8 cellular contexts compared by ENCODE assay signal in the genomic region with DNA sequence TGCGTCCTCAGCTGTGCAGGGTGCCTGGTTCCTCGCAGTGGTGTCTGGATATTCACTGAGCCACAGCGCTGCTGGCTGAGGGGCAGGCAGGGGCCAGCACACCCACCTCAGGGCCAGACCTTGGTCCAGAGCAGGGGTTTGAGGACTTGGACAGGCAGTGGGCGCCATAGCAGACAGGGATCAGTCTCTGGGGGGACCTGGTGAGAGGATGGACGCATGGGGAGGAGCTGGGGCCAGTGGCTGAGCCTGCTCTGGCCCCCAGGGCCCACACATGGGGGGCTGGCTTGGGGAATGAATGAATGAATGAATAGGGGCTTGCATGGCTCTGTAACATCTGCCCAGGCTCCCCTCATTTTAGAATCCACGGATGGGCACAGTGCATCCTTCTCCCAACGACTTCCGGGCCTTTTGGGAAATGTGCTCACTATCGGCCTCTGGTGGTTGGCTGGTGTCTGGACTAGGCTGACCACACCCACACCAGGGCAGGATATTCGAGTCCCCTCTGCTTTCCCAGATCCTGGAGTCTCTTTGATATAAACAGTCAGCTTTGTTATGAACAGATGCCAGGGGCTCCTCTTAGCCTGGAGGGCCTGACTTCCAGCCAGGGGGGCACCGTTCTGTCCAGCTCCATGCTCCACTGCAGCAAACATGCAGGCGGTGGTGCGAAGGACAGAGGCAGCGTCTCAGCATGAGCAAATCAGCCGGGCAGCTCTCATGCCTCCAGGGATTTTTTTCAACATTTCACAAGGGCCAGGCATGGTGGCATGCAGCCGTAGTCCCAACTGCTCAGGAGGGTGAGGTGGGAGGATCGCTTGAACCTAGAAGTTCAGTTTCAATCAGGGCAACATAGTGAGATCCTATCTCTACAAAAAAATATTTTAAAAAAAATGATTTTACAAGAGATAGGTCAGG.
DNase-seq lines count a peak whose midpoint lies in the region; ATAC-seq and TF ChIP-seq lines count a peak whose summit lies in the region.

No MANE protein-coding gene starts in this region.

- H3K27ac Mint-ChIP-seq in Caco-2 (ENCODE audit: unreplicated experiment) (no peak overlapping the region), glutamatergic neuron (ENCODE audit: unreplicated experiment) (peak overlapping the region; percentile 17)

- H3K36me3 Mint-ChIP-seq in Caco-2 (ENCODE audit: insufficient read depth, unreplicated experiment) (peaks cover 26% of the 10 kb centered on the region), glutamatergic neuron (ENCODE audit: unreplicated experiment) (no peaks in the 10 kb centered on the region)

- CTCF ChIA-PET in Caco-2 (lab: Charles Lee) (interaction anchor here (0.9 kb wide), 1 partner anchor 194 kb away, joined by 4 read pairs; no protein-coding TSS in a partner anchor), OCI-LY7 (lab: Charles Lee; ENCODE audit: unreplicated experiment) (no interaction called here)

- no TSS peak for BruUV-seq in Caco-2 (replicated peaks; lab: Mats Ljungman, UMichigan)
- BruUV-seq in OCI-LY7 (replicated peaks; lab: Mats Ljungman, UMichigan) = no TSS peak

- H4K20me1 ChIP-seq in OCI-LY7 (ENCODE audit: insufficient read depth, low read length) = no peaks in the 10 kb centered on the region

- POLR2A ChIA-PET in Caco-2 (lab: Charles Lee) (no interaction called here), OCI-LY7 (lab: Charles Lee) (interaction anchor here (0.5 kb wide), 1 partner anchor 683 kb away, joined by 3 read pairs; no protein-coding TSS in a partner anchor)

- H3K9me3 Mint-ChIP-seq in Caco-2 (ENCODE audit: unreplicated experiment) (no peaks in the 10 kb centered on the region), glutamatergic neuron (ENCODE audit: unreplicated experiment) (peaks cover 9% of the 10 kb centered on the region)

- H3K4me3 ChIP-seq in Caco-2 (ENCODE audit: low read depth, low read length) = no peak overlapping the region
- no peak overlapping the region for H3K4me3 ChIP-seq in OCI-LY7 (ENCODE audit: low read depth, low read length, poor library complexity, severe bottlenecking)
- no peak overlapping the region for H3K4me3 ChIP-seq in parathyroid adenoma (ENCODE audit: low read depth, low read length)

- H3K27ac ChIP-seq in OCI-LY7 (ENCODE audit: low read depth, low read length, poor library complexity, severe bottlenecking) (no peak overlapping the region), parathyroid adenoma (no peak overlapping the region)

- H3K79me2 ChIP-seq in OCI-LY7 (ENCODE audit: insufficient read depth, low read depth, low read length) = no peaks in the 10 kb centered on the region
- H3K79me2 ChIP-seq in parathyroid adenoma = no peaks in the 10 kb centered on the region

- H3K4me1 ChIP-seq in Caco-2 (no peaks in the 10 kb centered on the region), OCI-LY7 (ENCODE audit: insufficient read depth, low read length, poor library complexity, severe bottlenecking) (no peaks in the 10 kb centered on the region), parathyroid adenoma (no peaks in the 10 kb centered on the region)

- H3K4me3 Mint-ChIP-seq in Caco-2 (ENCODE audit: unreplicated experiment) (no peak overlapping the region), glutamatergic neuron (ENCODE audit: unreplicated experiment) (no peak overlapping the region)

- no peak overlapping the region for H3K9ac ChIP-seq in parathyroid adenoma

- no peaks in the 10 kb centered on the region for H3K9me2 ChIP-seq in OCI-LY7 (ENCODE audit: insufficient read depth, low read length)

- peak overlapping the region; percentile 54; the same call in 1 of the 2 replicates for H2AFZ ChIP-seq in OCI-LY7 (ENCODE audit: low read length)
- no peak overlapping the region for H2AFZ ChIP-seq in parathyroid adenoma

- H3K36me3 ChIP-seq in Caco-2 (ENCODE audit: control insufficient read depth, insufficient read depth, low read length) (peaks cover 4% of the 10 kb centered on the region), OCI-LY7 (ENCODE audit: insufficient read depth, low read length) (no peaks in the 10 kb centered on the region), parathyroid adenoma (ENCODE audit: control insufficient read depth, insufficient read depth, low read length) (no peaks in the 10 kb centered on the region)

- H3K4me1 Mint-ChIP-seq in Caco-2 (ENCODE audit: low read depth, unreplicated experiment) (no peaks in the 10 kb centered on the region), glutamatergic neuron (ENCODE audit: low read depth, unreplicated experiment) (peaks cover 7% of the 10 kb centered on the region)

- TF ChIP-seq CTCF in Caco-2 (IDR thresholded peaks at IDR 0.05; ENCODE audit: insufficient read depth in 1 of 2, low read depth in 1 of 2, low read length in 1 of 2, severe bottlenecking in 1 of 2, unreplicated experiment in 1 of 2) = peak; percentile 84 to 91
- peak; percentile 91 for TF ChIP-seq CTCF in OCI-LY7 (conservative IDR thresholded peaks at IDR 0.05; ENCODE audit: low read length)
- TF ChIP-seq CTCF in glutamatergic neuron (IDR thresholded peaks at IDR 0.05; ENCODE audit: partially characterized antibody, unreplicated experiment) = peak; percentile 80
- TF ChIP-seq CTCF in parathyroid adenoma (IDR thresholded peaks at IDR 0.05) = peak; percentile 59

- H3K27me3 ChIP-seq in Caco-2 (replicated peaks; ENCODE audit: control insufficient read depth, insufficient read depth, low read length) = no peaks in the 10 kb centered on the region
- no peaks in the 10 kb centered on the region for H3K27me3 ChIP-seq in parathyroid adenoma (ENCODE audit: control insufficient read depth, insufficient read depth, low read length)

- no peaks in the 10 kb centered on the region for H3K9me3 ChIP-seq in Caco-2
- no peaks in the 10 kb centered on the region for H3K9me3 ChIP-seq in OCI-LY7 (ENCODE audit: low read length)
- no peaks in the 10 kb centered on the region for H3K9me3 ChIP-seq in parathyroid adenoma (ENCODE audit: control insufficient read depth, low read length)

- H3K27me3 Mint-ChIP-seq in Caco-2 (ENCODE audit: insufficient read depth, unreplicated experiment) = no peaks in the 10 kb centered on the region
- H3K27me3 Mint-ChIP-seq in glutamatergic neuron (ENCODE audit: unreplicated experiment) = peaks cover 5% of the 10 kb centered on the region

- DNase-seq in Caco-2 (peak; percentile 76 to 80), HS-27A (ENCODE audit: low read depth) (peak; percentile 35), OCI-LY7 (ENCODE audit: low spot score) (peak; percentile 70), glutamatergic neuron (peak; percentile 86)
- DNase-seq in activated effector memory CD4-positive, alpha-beta T cell treated with Interleukin-2 at 50 U/mL for 16 hours = peak; percentile 18

- H3K4me2 ChIP-seq in OCI-LY7 (ENCODE audit: low read length) = no peak overlapping the region; the same call in 1 of the 2 replicates
- H3K4me2 ChIP-seq in parathyroid adenoma (ENCODE audit: low read length) = no peak overlapping the region

- intact Hi-C loops in Caco-2 (cut with micrococcal nuclease; ENCODE audit: unreplicated experiment) (loop anchor here (1.0 kb wide), 1 partner anchor 194 kb away; no protein-coding TSS in a partner anchor), OCI-LY7 (cut with micrococcal nuclease; ENCODE audit: unreplicated experiment) (loop anchor here (2.0 kb wide), 1 partner anchor 194 kb away; no protein-coding TSS in a partner anchor)

- ATAC-seq in HG03378 (IDR thresholded peaks at IDR 0.05; ENCODE audit: unreplicated experiment) (no peak), HG02623 (IDR thresholded peaks at IDR 0.05; ENCODE audit: unreplicated experiment) (no peak)

Comparison
In these comparisons a context has a peak if more than half of its experiments do, and no peak if none do; other contexts are left out.
1. DNase-seq: peak in every context shown above with its lines; median percentile 86 in glutamatergic neuron; 78 in Caco-2; 70 in OCI-LY7; 35 in HS-27A; 18 in activated effector memory CD4-positive, alpha-beta T cell treated with Interleukin-2 at 50 U/mL for 16 hours.